ENCODE assay signal across 22 cellular contexts in the genomic region with DNA sequence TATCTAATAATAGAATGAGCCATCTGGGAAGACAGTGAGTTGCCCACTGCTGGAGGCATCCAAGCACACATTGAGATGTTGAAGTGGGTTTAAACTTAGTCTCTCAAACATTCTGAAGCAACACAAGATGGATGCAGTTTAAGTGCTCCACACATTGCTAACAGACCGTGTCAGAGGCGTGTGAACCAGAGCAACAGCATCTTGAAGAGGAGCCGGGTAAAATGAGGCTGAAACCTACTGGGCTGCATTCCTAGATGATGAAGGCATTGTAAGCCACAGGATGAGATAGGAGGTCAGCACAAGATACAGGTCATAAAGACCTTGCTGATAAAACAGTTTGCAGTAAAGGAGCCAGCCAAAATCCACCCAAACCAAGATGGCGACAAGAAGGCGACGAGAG.
"Had no signal": no experiment of that assay in that cellular context is flagged by ENCODE, and none has a peak within 500 bp of the region (broad histone marks: within the 10 kb centered on the region; RNA-seq: fewer than 3 reads in every experiment).

No MANE protein-coding gene starts in this region.

- H3K79me2 ChIP-seq: hepatocyte had no signal

- H3K27me3 ChIP-seq: esophagus muscularis mucosa, gastroesophageal sphincter, heart left ventricle, hepatocyte, left lung had no signal

- H2AFZ ChIP-seq: hepatocyte had no signal

- H3K9me3 ChIP-seq: esophagus muscularis mucosa, gastroesophageal sphincter, heart left ventricle, left lung, lower lobe of right lung had no signal

- DNase-seq: dermis blood vessel endothelial cell; dorsolateral prefrontal cortex; effector CD4-positive, alpha-beta T cell; effector memory CD4-positive, alpha-beta T cell; foreskin keratinocyte; heart left ventricle; hypothalamus; immature natural killer cell; left cardiac atrium; left lung; left ventricle myocardium superior; lower lobe of right lung; mesenchymal stem cell; midbrain; naive thymus-derived CD4-positive, alpha-beta T cell had no signal

- FAIRE-seq: endothelial cell of umbilical vein, frontal cortex, keratinocyte had no signal

- H3K4me2 ChIP-seq: hepatocyte had no signal

- H3K4me1 ChIP-seq: esophagus muscularis mucosa, foreskin keratinocyte, gastroesophageal sphincter, heart left ventricle, left lung, lower lobe of right lung had no signal

- ATAC-seq: foreskin keratinocyte; gastroesophageal sphincter; heart left ventricle; left cardiac atrium; left lung; left ventricle myocardium superior; lower lobe of right lung; naive thymus-derived CD4-positive, alpha-beta T cell had no signal

- H3K36me3 ChIP-seq: esophagus muscularis mucosa, gastroesophageal sphincter, heart left ventricle, left lung, lower lobe of right lung had no signal

- H3K4me3 ChIP-seq: coronary artery, dorsolateral prefrontal cortex, esophagus muscularis mucosa, gastroesophageal sphincter, heart left ventricle, hepatocyte, left lung, lower lobe of right lung had no signal

- H3K27ac ChIP-seq: coronary artery, dorsolateral prefrontal cortex, esophagus muscularis mucosa, foreskin keratinocyte, gastroesophageal sphincter, heart left ventricle, hepatocyte, left lung, lower lobe of right lung had no signal
